In genomic region chr6:160930547-160931377, GRCh38 we compare ENCODE assay signal across 8 cellular contexts.
A peak's percentile ranks its signal among the peaks of the same experiment; 100 is the strongest.
DNase-seq lines count a peak whose midpoint lies in the region; ATAC-seq, FAIRE-seq and TF ChIP-seq lines count a peak whose summit lies in the region.

No MANE protein-coding gene starts in this region.

- TF ChIP-seq RAD21 in A549 (conservative IDR thresholded peaks at IDR 0.05 in 1 of 2, IDR thresholded peaks at IDR 0.05 in 1 of 2), result peak; percentile 83 to 89

- WGBS in A549 (ENCODE audit: missing lambda C conversion rate), result 11% methylated on average over 17 of the region's 50 CpGs

- H3K9me3 ChIP-seq in A549 (no peaks in the 10 kb centered on the region), mucosa of descending colon (no peaks in the 10 kb centered on the region)

- POLR2A ChIA-PET in A549 (lab: Yijun Ruan, JAX), result no interaction called here

- no peak for TF ChIP-seq EP300 in A549 (IDR thresholded peaks at IDR 0.05)

- intact Hi-C loops in mucosa of descending colon (cut with DNase I, micrococcal nuclease), result loop anchor here in 1 of 2 donors (5.0 to 10.0 kb wide), 2 partner anchors 54 to 442 kb away; no protein-coding TSS in a partner anchor

- H3K36me3 ChIP-seq in mucosa of descending colon (ENCODE audit: low read depth), result no peaks in the 10 kb centered on the region

- H3K27ac ChIP-seq in A549, result peak overlapping the region; percentile 23 to 60; a peak in 4 of 6 replicates

- CTCF ChIA-PET in A549 (lab: Yijun Ruan, JAX), result interaction anchor here (0.6 to 12.3 kb wide), 39 partner anchors 9 to 454 kb away, joined by 3 to 223 read pairs (median 3); partner anchors contain the start of gene MAP3K4

- peak; percentile 75 for TF ChIP-seq CTCF in A549 (IDR thresholded peaks at IDR 0.05)
- peak; percentile 87 for TF ChIP-seq CTCF in epithelial cell of esophagus (IDR thresholded peaks at IDR 0.05; ENCODE audit: insufficient read depth, low read depth, low read length, missing control alignments)
- TF ChIP-seq CTCF in mucosa of descending colon (IDR thresholded peaks at IDR 0.05), result peak; percentile 59

- ATAC-seq in A549 (peak; percentile 96 to 99), GM18519 (IDR thresholded peaks at IDR 0.05; ENCODE audit: low FRiP score, unreplicated experiment) (peak; percentile 68), HG03095 (IDR thresholded peaks at IDR 0.05; ENCODE audit: unreplicated experiment) (peak; percentile 77), mucosa of descending colon (peak; percentile 92)

- no peak for FAIRE-seq in A549 (lab: Jason Lieb, UNC)

- no peaks in the 10 kb centered on the region for H3K4me1 ChIP-seq in A549
- peaks cover 5% of the 10 kb centered on the region for H3K4me1 ChIP-seq in mucosa of descending colon (ENCODE audit: low read depth)

- no peak for TF ChIP-seq POLR2A in A549 (IDR thresholded peaks at IDR 0.05; ENCODE audit: low read length)

- peak overlapping the region; percentile 84 for H3K4me2 ChIP-seq in A549

- DNase-seq in A549 (ENCODE audit: low read depth in 1 of 2, low spot score in 1 of 2), result peak; percentile 58 to 72
- peak; percentile 5 for DNase-seq in NCI-H510A (lab: John Stamatoyannopoulos, UW)
- peak; percentile 49 for DNase-seq in activated T-cell treated with anti-CD3 and anti-CD28 coated beads for 24 hours (ENCODE audit: low read depth)
- peak; percentile 76 for DNase-seq in epithelial cell of esophagus (ENCODE audit: low read depth)
- peak; percentile 61 to 79 (median 70) for DNase-seq in mucosa of descending colon
- peak; percentile 2 to 5 for DNase-seq in stimulated activated CD8-positive, alpha-beta memory T cell treated with anti-CD3 and anti-CD28 coated beads, Interleukin-15, amount 100 ng/mL, for 4 hours (ENCODE audit: low read depth in 2 of 2)

- H3K4me3 ChIP-seq in A549 (peak overlapping the region; percentile 41), epithelial cell of esophagus (ENCODE audit: low read length) (peak overlapping the region; percentile 48), mucosa of descending colon (no peak overlapping the region)

TF ChIP-seq in A549, 52 proteins besides CTCF, POLR2A, EP300 and RAD21:
- TF ChIP-seq, protein P1, sequence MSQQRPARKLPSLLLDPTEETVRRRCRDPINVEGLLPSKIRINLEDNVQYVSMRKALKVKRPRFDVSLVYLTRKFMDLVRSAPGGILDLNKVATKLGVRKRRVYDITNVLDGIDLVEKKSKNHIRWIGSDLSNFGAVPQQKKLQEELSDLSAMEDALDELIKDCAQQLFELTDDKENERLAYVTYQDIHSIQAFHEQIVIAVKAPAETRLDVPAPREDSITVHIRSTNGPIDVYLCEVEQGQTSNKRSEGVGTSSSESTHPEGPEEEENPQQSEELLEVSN (IDR thresholded peaks at IDR 0.05; ENCODE audit: borderline replicate concordance, low read depth), result no peak
- TF ChIP-seq FOSL2 (IDR thresholded peaks at IDR 0.05) (no peak), FOSL2 (CRISPR knock-in tag; IDR thresholded peaks at IDR 0.05) (no peak), EHMT2 (IDR thresholded peaks at IDR 0.05; ENCODE audit: low read depth) (no peak), POLR2AphosphoS2 (conservative IDR thresholded peaks at IDR 0.05; ENCODE audit: low read length) (no peak), HOXB13 (CRISPR knock-in tag; IDR thresholded peaks at IDR 0.05; ENCODE audit: low read depth) (no peak), RARB (CRISPR knock-in tag; IDR thresholded peaks at IDR 0.05) (no peak), MAX (IDR thresholded peaks at IDR 0.05) (peak; percentile 20; the same call in 1 of the 2 replicates), JUNB (IDR thresholded peaks at IDR 0.05) (no peak), SMC3 (IDR thresholded peaks at IDR 0.05) (peak; percentile 86)

Comparison
In these comparisons a context has a peak if more than half of its experiments do, and no peak if none do; other contexts are left out.
1. DNase-seq: peak in every context shown above with its lines; median percentile 76 in epithelial cell of esophagus; 70 in mucosa of descending colon; 65 in A549; 49 in activated T-cell treated with anti-CD3 and anti-CD28 coated beads for 24 hours; 5 in NCI-H510A; 4 in stimulated activated CD8-positive, alpha-beta memory T cell treated with anti-CD3 and anti-CD28 coated beads, Interleukin-15, amount 100 ng/mL, for 4 hours.